Comparison of ENCODE assay signal across 12 cellular contexts in the genomic region with DNA sequence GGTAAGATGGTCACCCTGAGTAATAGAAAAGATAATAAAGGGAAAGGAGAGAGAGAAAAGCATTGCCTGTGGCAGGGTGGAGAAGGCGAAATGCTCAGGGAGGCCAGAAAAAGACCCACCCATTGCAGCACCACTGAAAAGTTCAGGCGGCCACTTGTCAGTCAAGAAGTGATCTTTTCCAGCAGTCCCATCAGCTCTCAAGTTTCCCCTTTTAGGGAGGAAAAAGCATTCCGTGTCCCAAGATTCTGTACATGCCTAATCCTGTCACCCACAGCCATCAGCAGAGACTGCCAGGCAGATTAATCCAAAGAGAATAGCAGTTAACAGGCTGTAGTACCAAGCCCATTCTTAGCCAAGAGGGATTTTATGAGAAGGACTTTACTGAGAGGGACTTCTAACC. TPM values are rescaled to one million over a fixed set of nuclear protein-coding genes. Genes with fewer than 3 reads are reported as not detected.
DNase-seq lines count a peak whose midpoint lies in the region; ATAC-seq and TF ChIP-seq lines count a peak whose summit lies in the region.
"Had no signal": no experiment of that assay in that cellular context is flagged by ENCODE, and none has a peak within 500 bp of the region (broad histone marks: within the 10 kb centered on the region; RNA-seq: fewer than 3 reads in every experiment).

No MANE protein-coding gene starts in this region.

- no peaks in the 10 kb centered on the region for H3K27me3 Mint-ChIP-seq in T-cell

- 62 to 72% (median 68%) methylated on average over 3 of the region's 3 CpGs for WGBS in heart left ventricle, 4 donors
- 74% methylated on average over 3 of the region's 3 CpGs for WGBS in esophagus muscularis mucosa

- H3K36me3 Mint-ChIP-seq in T-cell, result peaks cover 50% of the 10 kb centered on the region

- H3K4me3 Mint-ChIP-seq in T-cell, result peak overlapping the region; percentile 8 to 49 (median 13)

- TF ChIP-seq EP300 in esophagus muscularis mucosa (IDR thresholded peaks at IDR 0.05), result no peak

- TF ChIP-seq CTCF in heart left ventricle (IDR thresholded peaks at IDR 0.05), result no peak
- TF ChIP-seq CTCF in esophagus muscularis mucosa (IDR thresholded peaks at IDR 0.05), result no peak
- no peak for TF ChIP-seq CTCF in tibial artery (IDR thresholded peaks at IDR 0.05)

- H3K4me3 ChIP-seq in heart left ventricle (no peak overlapping the region), esophagus muscularis mucosa (no peak overlapping the region), tibial artery (no peak overlapping the region)
- H3K4me3 ChIP-seq: body of pancreas had no signal

- no peaks in the 10 kb centered on the region for H3K27me3 ChIP-seq in heart left ventricle
- H3K27me3 ChIP-seq in esophagus muscularis mucosa, result no peaks in the 10 kb centered on the region
- H3K27me3 ChIP-seq in tibial artery, result no peaks in the 10 kb centered on the region
- H3K27me3 ChIP-seq: body of pancreas had no signal

- intact Hi-C loops in heart left ventricle (cut with DNase I) (no loop called here), left cardiac atrium (cut with DNase I) (no loop called here), esophagus muscularis mucosa (cut with DNase I) (no loop called here), tibial artery (cut with DNase I; ENCODE audit: low total_unique reads) (no loop called here)

- POLR2A ChIA-PET in T-cell (lab: Charles Lee), result interaction anchor here in 1 of 2 donors (1.2 kb wide), 1 partner anchor 10 kb away, joined by 3 read pairs; no protein-coding TSS in a partner anchor

- H3K4me1 Mint-ChIP-seq in T-cell, result peaks cover 51 to 65% (median 63%) of the 10 kb centered on the region in 3 donors

- H3K4me1 ChIP-seq in heart left ventricle, result peaks cover 0 to 42% (median 11%) of the 10 kb centered on the region in 12 donors
- peaks cover 42 to 75% (median 69%) of the 10 kb centered on the region in 4 donors for H3K4me1 ChIP-seq in esophagus muscularis mucosa
- H3K4me1 ChIP-seq in tibial artery, result peaks cover 0 to 66% (median 36%) of the 10 kb centered on the region in 4 donors

- peak overlapping the region; percentile 68 to 71 for H3K27ac Mint-ChIP-seq in T-cell

- H3K9me3 Mint-ChIP-seq in T-cell, result peaks cover 0 to 3% (median 0%) of the 10 kb centered on the region in 3 donors

- no peak for DNase-seq in heart left ventricle
- DNase-seq in left cardiac atrium, result no peak
- no peak for DNase-seq in T-cell
- no peak for DNase-seq in esophagus muscularis mucosa (ENCODE audit: extremely low spot score)
- DNase-seq in tibial artery, result no peak
- DNase-seq in stimulated activated CD4-positive, alpha-beta T cell treated with anti-CD3 and anti-CD28 coated beads, Interleukin-2, amount 100 ng/mL, for 24 hours, result no peak
- DNase-seq: AML-193, body of pancreas, hypothalamus, KG1 had no signal

- no peaks in the 10 kb centered on the region for H3K9me3 ChIP-seq in heart left ventricle
- H3K9me3 ChIP-seq in esophagus muscularis mucosa, result no peaks in the 10 kb centered on the region
- H3K9me3 ChIP-seq in tibial artery, result no peaks in the 10 kb centered on the region
- H3K9me3 ChIP-seq: body of pancreas had no signal

- H3K27ac ChIP-seq in heart left ventricle (peak overlapping the region in 8 of 12 donors; percentile 17 to 51 (median 24)), esophagus muscularis mucosa (replicated peaks in 1 of 4) (peak overlapping the region; percentile 39 to 54 (median 50)), tibial artery (peak overlapping the region; percentile 15 to 45)
- H3K27ac ChIP-seq: body of pancreas, HL-60 had no signal

- CTCF ChIA-PET in T-cell (lab: Charles Lee), result interaction anchor here in 1 of 2 donors (0.7 kb wide), 1 partner anchor 37 kb away, joined by 3 read pairs; no protein-coding TSS in a partner anchor

- H3K36me3 ChIP-seq in heart left ventricle (peaks cover 0 to 10% (median 0%) of the 10 kb centered on the region in 9 donors), esophagus muscularis mucosa (peaks cover 0 to 21% (median 4%) of the 10 kb centered on the region in 4 donors), tibial artery (peaks cover 0 to 9% (median 8%) of the 10 kb centered on the region in 3 donors)

- ATAC-seq in heart left ventricle (peak in 1 of 4 donors; percentile 8), left cardiac atrium (no peak), T-cell (replicated peaks in 1 of 4) (no peak), HG03442 (IDR thresholded peaks at IDR 0.05; ENCODE audit: unreplicated experiment) (no peak)
- ATAC-seq: body of pancreas had no signal

- TF ChIP-seq POLR2A in heart left ventricle (IDR thresholded peaks at IDR 0.05), result no peak
- TF ChIP-seq POLR2A in esophagus muscularis mucosa (IDR thresholded peaks at IDR 0.05; ENCODE audit: low read depth), result no peak

RNA-seq across cellular contexts. Expression of gene SLC38A1, which starts 11.9 kb away (rescaled TPM):
- 100 to 1,000 TPM in 8 of 9 donors, 10 to 100 TPM in 1; 98.4 to 248 (median 157) TPM for total RNA-seq in heart left ventricle
- 100 to 1,000 TPM in 1 of 2 donors, 10 to 100 TPM in 1; 41.5 to 250 TPM for polyA plus RNA-seq in heart left ventricle
- 100 to 1,000 TPM in 1 of 2 donors, 10 to 100 TPM in 1; 74.6 to 172 TPM for total RNA-seq in left cardiac atrium
- total RNA-seq in T-cell, result 100 to 1,000 TPM; 273 to 321 (median 286) TPM
- total RNA-seq in esophagus muscularis mucosa, result 100 to 1,000 TPM; 173 to 200 (median 193) TPM
